ENCODE assay signal across 9 cellular contexts in genomic region chr4:158721680-158722079, GRCh38. TPM values are rescaled to one million over a fixed set of nuclear protein-coding genes. Genes with fewer than 3 reads are reported as not detected.
DNase-seq lines count a peak whose midpoint lies in the region; ATAC-seq and TF ChIP-seq lines count a peak whose summit lies in the region.
"Had no signal": no experiment of that assay in that cellular context is flagged by ENCODE, and none has a peak within 500 bp of the region (broad histone marks: within the 10 kb centered on the region; RNA-seq: fewer than 3 reads in every experiment).

No MANE protein-coding gene starts in this region.

- peaks cover 4% of the 10 kb centered on the region for H3K4me1 ChIP-seq in RWPE2 (ENCODE audit: insufficient read depth, poor library complexity, severe bottlenecking)
- H3K4me1 ChIP-seq in endodermal cell (ENCODE audit: control insufficient read depth, insufficient read depth, low read length), result no peaks in the 10 kb centered on the region
- H3K4me1 ChIP-seq in smooth muscle cell (ENCODE audit: low read depth), result peaks cover 6% of the 10 kb centered on the region

- H3K79me2 ChIP-seq in smooth muscle cell (ENCODE audit: low read depth), result peaks cover 20% of the 10 kb centered on the region

- 97 to 100% methylated on average over 1 of the region's 1 CpG for WGBS in endodermal cell (ENCODE audit: insufficient coverage in 1 of 2, insufficient read length in 1 of 2), 2 experiments
- 100% methylated on average over 1 of the region's 1 CpG for WGBS in smooth muscle cell (ENCODE audit: low lambda C conversion rate)

- no peaks in the 10 kb centered on the region for H3F3A ChIP-seq in smooth muscle cell (ENCODE audit: low read depth)

- peak overlapping the region; percentile 94 for H3K4me3 Mint-ChIP-seq in activated T-cell treated with anti-CD3 and anti-CD28 coated beads, Interleukin-2, amount 50 U/mL, for 4 hours
- peak overlapping the region; percentile 83 for H3K4me3 Mint-ChIP-seq in endodermal cell

- peaks cover 6% of the 10 kb centered on the region for H3K27me3 Mint-ChIP-seq in activated T-cell treated with anti-CD3 and anti-CD28 coated beads, Interleukin-2, amount 50 U/mL, for 4 hours (ENCODE audit: low read depth)
- peaks cover 1% of the 10 kb centered on the region for H3K27me3 Mint-ChIP-seq in endodermal cell (ENCODE audit: insufficient read depth)

- no peak for DNase-seq in activated T-cell treated with anti-CD3 and anti-CD28 coated beads, Interleukin-2, amount 50 U/mL, for 4 hours
- DNase-seq in activated T-cell treated with anti-CD3 and anti-CD28 coated beads for 4 hours (no peak), RWPE2 (ENCODE audit: low spot score) (no peak), endodermal cell (no peak), smooth muscle cell (lab: John Stamatoyannopoulos, UW; ENCODE audit: unreplicated experiment) (no peak), LoVo (ENCODE audit: low spot score) (no peak), DMS 273 treated with DMSO at 0.1 percent for 48 hours (lab: John Stamatoyannopoulos, UW) (no peak), HuH-7.5 (ENCODE audit: low spot score) (no peak)
- DNase-seq: cerebellar nuclear complex had no signal

- H3K27ac ChIP-seq in RWPE2 (ENCODE audit: poor library complexity, severe bottlenecking) (no peak overlapping the region), endodermal cell (ENCODE audit: low read depth, low read length) (no peak overlapping the region), smooth muscle cell (ENCODE audit: low read depth) (no peak overlapping the region)

- peaks cover 52% of the 10 kb centered on the region for H3K36me3 ChIP-seq in RWPE2 (ENCODE audit: low read depth)
- peaks cover 42% of the 10 kb centered on the region for H3K36me3 ChIP-seq in endodermal cell (ENCODE audit: control insufficient read depth, insufficient read depth, low read length)
- H3K36me3 ChIP-seq in smooth muscle cell (ENCODE audit: low read depth), result peaks cover 11% of the 10 kb centered on the region

- no peaks in the 10 kb centered on the region for H3K27me3 ChIP-seq in RWPE2 (ENCODE audit: insufficient read depth, poor library complexity, severe bottlenecking)
- no peaks in the 10 kb centered on the region for H3K27me3 ChIP-seq in endodermal cell (ENCODE audit: control insufficient read depth, insufficient read depth, low read length, poor library complexity, severe bottlenecking)
- no peaks in the 10 kb centered on the region for H3K27me3 ChIP-seq in smooth muscle cell (ENCODE audit: low read depth)

- peak overlapping the region; percentile 87 for H3K4me3 ChIP-seq in RWPE2 (ENCODE audit: severe bottlenecking)
- peak overlapping the region; percentile 97 for H3K4me3 ChIP-seq in endodermal cell (ENCODE audit: low read length)
- H3K4me3 ChIP-seq in smooth muscle cell, result peak overlapping the region; percentile 90

- H3K9me3 ChIP-seq in RWPE2 (ENCODE audit: severe bottlenecking) (no peaks in the 10 kb centered on the region), endodermal cell (ENCODE audit: control insufficient read depth, low read length) (no peaks in the 10 kb centered on the region), smooth muscle cell (replicated peaks; ENCODE audit: low read depth) (no peaks in the 10 kb centered on the region)

- H3K4me2 ChIP-seq in smooth muscle cell, result peak overlapping the region; percentile 95

- no peaks in the 10 kb centered on the region for H3K9me3 Mint-ChIP-seq in activated T-cell treated with anti-CD3 and anti-CD28 coated beads, Interleukin-2, amount 50 U/mL, for 4 hours
- H3K9me3 Mint-ChIP-seq in endodermal cell, result no peaks in the 10 kb centered on the region

- no peak overlapping the region for H3K27ac Mint-ChIP-seq in endodermal cell

- peaks cover 33% of the 10 kb centered on the region for H3K4me1 Mint-ChIP-seq in activated T-cell treated with anti-CD3 and anti-CD28 coated beads, Interleukin-2, amount 50 U/mL, for 4 hours (ENCODE audit: low read depth)
- peaks cover 4% of the 10 kb centered on the region for H3K4me1 Mint-ChIP-seq in endodermal cell

- peak overlapping the region; percentile 87 for H3K9ac ChIP-seq in endodermal cell (ENCODE audit: extremely low read depth, low read length, poor library complexity, severe bottlenecking)
- H3K9ac ChIP-seq in smooth muscle cell (ENCODE audit: low read depth), result no peak overlapping the region

- peaks cover 3% of the 10 kb centered on the region for H4K20me1 ChIP-seq in smooth muscle cell (ENCODE audit: low read depth)

- TF ChIP-seq CTCF in RWPE2 (IDR thresholded peaks at IDR 0.05; ENCODE audit: poor library complexity, severe bottlenecking) (no peak), endodermal cell (conservative IDR thresholded peaks at IDR 0.05) (no peak), smooth muscle cell (IDR thresholded peaks at IDR 0.05; ENCODE audit: borderline replicate concordance, insufficient read depth, poor library complexity, severe bottlenecking) (no peak)

- H2AFZ ChIP-seq in smooth muscle cell (ENCODE audit: low read depth), result no peak overlapping the region

- no peak for ATAC-seq in activated T-cell treated with anti-CD3 and anti-CD28 coated beads, Interleukin-2, amount 50 U/mL, for 4 hours
- no peak for ATAC-seq in RWPE2 (ENCODE audit: low read depth)

- peaks cover 31% of the 10 kb centered on the region for H3K36me3 Mint-ChIP-seq in activated T-cell treated with anti-CD3 and anti-CD28 coated beads, Interleukin-2, amount 50 U/mL, for 4 hours (ENCODE audit: insufficient read depth)
- peaks cover 44% of the 10 kb centered on the region for H3K36me3 Mint-ChIP-seq in endodermal cell (ENCODE audit: low read depth)

RNA-seq across cellular contexts. Expression of gene PPID, which starts 1.5 kb away (rescaled TPM):
- total RNA-seq in activated T-cell treated with anti-CD3 and anti-CD28 coated beads, Interleukin-2, amount 50 U/mL, for 4 hours, result 10 to 100 TPM; 56.0 to 65.6 (median 63.0) TPM
- total RNA-seq in endodermal cell (10 to 100 TPM; 38.9 to 40.3 TPM), smooth muscle cell (32.1 and 33.2 TPM in 2 replicates)
- 43.0 TPM for polyA plus RNA-seq in endodermal cell (2013, experiment 1 of 2)
- 40.4 TPM for polyA plus RNA-seq in endodermal cell (2013, experiment 2 of 2)
- 33.1 and 33.7 TPM in 2 replicates for polyA plus RNA-seq in smooth muscle cell

RNA-seq across cellular contexts. Expression of gene FNIP2, which starts 47.1 kb away (rescaled TPM):
- 10 to 100 TPM in 2 of 3 donors, 1 to 10 TPM in 1; 9.0 to 13.0 (median 10.6) TPM for total RNA-seq in activated T-cell treated with anti-CD3 and anti-CD28 coated beads, Interleukin-2, amount 50 U/mL, for 4 hours
- total RNA-seq in endodermal cell (10 to 100 TPM in 1 of 2 donors, 1 to 10 TPM in 1; 8.6 to 11.5 TPM), smooth muscle cell (27.6 and 36.3 TPM in 2 replicates)
- polyA plus RNA-seq in endodermal cell (2013, experiment 1 of 2), result 16.5 TPM
- 17.4 TPM for polyA plus RNA-seq in endodermal cell (2013, experiment 2 of 2)
- polyA plus RNA-seq in smooth muscle cell, result 10.4 and 11.2 TPM in 2 replicates

RNA-seq across cellular contexts. Expression of gene ETFDH, which starts 49.6 kb away (rescaled TPM):
- total RNA-seq in activated T-cell treated with anti-CD3 and anti-CD28 coated beads, Interleukin-2, amount 50 U/mL, for 4 hours, result 10 to 100 TPM; 13.7 to 20.1 (median 15.4) TPM
- total RNA-seq in endodermal cell, result 10 to 100 TPM; 10.6 to 11.8 TPM
- 12.9 TPM for polyA plus RNA-seq in endodermal cell (2013, experiment 1 of 2)
- 11.0 TPM for polyA plus RNA-seq in endodermal cell (2013, experiment 2 of 2)
- 9.6 and 18.0 TPM in 2 replicates for total RNA-seq in smooth muscle cell
- 9.0 and 11.7 TPM in 2 replicates for polyA plus RNA-seq in smooth muscle cell

RNA-seq across cellular contexts. Expression of gene C4orf46, which starts 50.0 kb away (rescaled TPM):
- 10 to 100 TPM; 12.5 to 13.0 (median 12.7) TPM for total RNA-seq in activated T-cell treated with anti-CD3 and anti-CD28 coated beads, Interleukin-2, amount 50 U/mL, for 4 hours
- total RNA-seq in endodermal cell, result 10 to 100 TPM; 18.1 to 22.0 TPM
- polyA plus RNA-seq in endodermal cell (2013, experiment 1 of 2), result 30.1 TPM
- polyA plus RNA-seq in endodermal cell (2013, experiment 2 of 2), result 29.1 TPM
- 9.8 and 11.7 TPM in 2 replicates for total RNA-seq in smooth muscle cell
- polyA plus RNA-seq in smooth muscle cell, result 7.1 and 8.8 TPM in 2 replicates
